1 cellular context compared by ENCODE assay signal in genomic region chr1:12166834-12167492, GRCh38.
TF ChIP-seq lines count a peak whose summit lies in the region.

TNFRSF1B (plus strand) TSS chr1:12166991; CDS start chr1:12167092, 101 bp downstream.

TF ChIP-seq in GM12878, 131 proteins besides CTCF, POLR2A, EP300 and RAD21 (continued from another document and continues in another):
- TF ChIP-seq TBL1XR1 (IDR thresholded peaks at IDR 0.05; ENCODE audit: low read depth, low read length) (no peak; the same call in 1 of the 2 replicates), GABPA (IDR thresholded peaks at IDR 0.05; ENCODE audit: low read depth) (no peak), MAX (IDR thresholded peaks at IDR 0.05; ENCODE audit: low read depth, low read length) (peak; percentile 22; the same call in 1 of the 2 replicates), ZNF207 (IDR thresholded peaks at IDR 0.05; ENCODE audit: borderline replicate concordance) (peak; percentile 87), YBX1 (IDR thresholded peaks at IDR 0.05) (no peak), FOXM1 (IDR thresholded peaks at IDR 0.05; ENCODE audit: low read depth, low read length) (no peak), MTA3 (IDR thresholded peaks at IDR 0.05; ENCODE audit: borderline replicate concordance, low read length) (no peak), SREBF2 (IDR thresholded peaks at IDR 0.05; ENCODE audit: low read length) (no peak), EED (IDR thresholded peaks at IDR 0.05; ENCODE audit: low read depth) (no peak), E2F8 (IDR thresholded peaks at IDR 0.05; ENCODE audit: low read depth, partially characterized antibody) (no peak), HDGF (IDR thresholded peaks at IDR 0.05) (no peak), CREB1 (IDR thresholded peaks at IDR 0.05; ENCODE audit: low read depth) (no peak), ETV6 (conservative IDR thresholded peaks at IDR 0.05 in 1 of 2, IDR thresholded peaks at IDR 0.05 in 1 of 2; ENCODE audit: borderline replicate concordance in 1 of 2, low read depth in 1 of 2) (no peak), SUPT20H (IDR thresholded peaks at IDR 0.05; ENCODE audit: borderline replicate concordance, control insufficient read depth, low read depth, low read length) (no peak), SPI1 (IDR thresholded peaks at IDR 0.05; ENCODE audit: borderline replicate concordance, insufficient read depth, low read depth, low read length) (no peak), CHD1 (IDR thresholded peaks at IDR 0.05; ENCODE audit: low read depth, low read length) (0 out of 2 replicates have a peak, but pooled peaks have one; percentile 17), MLLT1 (IDR thresholded peaks at IDR 0.05) (no peak), RB1 (IDR thresholded peaks at IDR 0.05; ENCODE audit: borderline replicate concordance) (peak; percentile 94), LARP7 (IDR thresholded peaks at IDR 0.05) (peak; percentile 100), SREBF1 (IDR thresholded peaks at IDR 0.05; ENCODE audit: low read length) (no peak), KDM1A (IDR thresholded peaks at IDR 0.05; ENCODE audit: borderline replicate concordance) (no peak), SUZ12 (IDR thresholded peaks at IDR 0.05; ENCODE audit: unreplicated experiment) (no peak), ZZZ3 (IDR thresholded peaks at IDR 0.05; ENCODE audit: control insufficient read depth, insufficient read length, low read depth) (no peak), USF2 (IDR thresholded peaks at IDR 0.05; ENCODE audit: borderline replicate concordance, low read depth, low read length) (no peak), TARDBP (IDR thresholded peaks at IDR 0.05; ENCODE audit: borderline replicate concordance) (no peak), PKNOX1 (IDR thresholded peaks at IDR 0.05) (no peak), E2F4 (IDR thresholded peaks at IDR 0.05; ENCODE audit: low read depth, low read length) (0 out of 2 replicates have a peak, but pooled peaks have one; percentile 29), ATF3 (IDR thresholded peaks at IDR 0.05; ENCODE audit: borderline replicate concordance, extremely low read depth, low read depth, low read length) (no peak), CUX1 (IDR thresholded peaks at IDR 0.05; ENCODE audit: insufficient replicate concordance, low read depth, low read length) (no peak), USF1 (IDR thresholded peaks at IDR 0.05; ENCODE audit: borderline replicate concordance, extremely low read length, insufficient read depth, low read depth, low read length) (no peak), BCL3 (IDR thresholded peaks at IDR 0.05; ENCODE audit: borderline replicate concordance, insufficient read depth, low read depth, low read length, poor library complexity, severe bottlenecking) (no peak), RCOR1 (conservative IDR thresholded peaks at IDR 0.05; ENCODE audit: low read depth, low read length) (no peak), BMI1 (IDR thresholded peaks at IDR 0.05; ENCODE audit: borderline replicate concordance) (no peak), SMAD1 (IDR thresholded peaks at IDR 0.05; ENCODE audit: low read depth, partially characterized antibody) (no peak), SMARCA5 (IDR thresholded peaks at IDR 0.05) (peak; percentile 95), JUNB (IDR thresholded peaks at IDR 0.05) (no peak), RBBP5 (conservative IDR thresholded peaks at IDR 0.05) (no peak), SIX5 (IDR thresholded peaks at IDR 0.05; ENCODE audit: low read depth, low read length, severe bottlenecking) (no peak), PBX3 (IDR thresholded peaks at IDR 0.05; ENCODE audit: insufficient replicate concordance, low read depth, low read length) (peak; percentile 12), ELK1 (IDR thresholded peaks at IDR 0.05; ENCODE audit: low read depth, low read length) (no peak; the same call in 1 of the 2 replicates)
